9 cellular contexts compared by ENCODE assay signal in genomic region chr16:17396762-17397498, GRCh38.
DNase-seq lines count a peak whose midpoint lies in the region; ATAC-seq and TF ChIP-seq lines count a peak whose summit lies in the region.
"Had no signal": no experiment of that assay in that cellular context is flagged by ENCODE, and none has a peak within 500 bp of the region (broad histone marks: within the 10 kb centered on the region; RNA-seq: fewer than 3 reads in every experiment).

No MANE protein-coding gene starts in this region.

- 64% methylated on average over 14 of the region's 14 CpGs for WGBS in mesenchymal stem cell

- no peaks in the 10 kb centered on the region for H3K36me3 ChIP-seq in mesenchymal stem cell (ENCODE audit: control insufficient read depth in 1 of 2, insufficient read depth in 2 of 2, low read depth in 1 of 2, low read length in 2 of 2)

- no peak overlapping the region for H2BK5ac ChIP-seq in mesenchymal stem cell (ENCODE audit: low read depth, low read length, poor library complexity, severe bottlenecking)

- no peak overlapping the region for H2BK15ac ChIP-seq in mesenchymal stem cell (ENCODE audit: low read depth, poor library complexity, severe bottlenecking)

- ATAC-seq in HG03354 (IDR thresholded peaks at IDR 0.05; ENCODE audit: poor library complexity, severe bottlenecking, unreplicated experiment), result no peak

- no peak overlapping the region for H2BK12ac ChIP-seq in mesenchymal stem cell (ENCODE audit: low read length in 2 of 2)

- peak; percentile 56 for DNase-seq in AG09319 (ENCODE audit: extremely low read depth, low read depth)
- peak; percentile 97 for DNase-seq in NCI-H1092 (lab: John Stamatoyannopoulos, UW)
- peak; percentile 67 for DNase-seq in activated effector memory CD4-positive, alpha-beta T cell treated with anti-CD3 and anti-CD28 coated beads, Interleukin-2, amount 50 U/mL, for 16 hours
- DNase-seq in left kidney (ENCODE audit: low read depth, low spot score), result peak; percentile 64
- no peak for DNase-seq in mesenchymal stem cell
- no peak for DNase-seq in NCI-H226
- no peak for DNase-seq in T1000 (lab: John Stamatoyannopoulos, UW)
- DNase-seq: Karpas-422 had no signal

- H3K23ac ChIP-seq in mesenchymal stem cell (ENCODE audit: low read length in 2 of 2), result no peak overlapping the region

- H3K4ac ChIP-seq in mesenchymal stem cell (ENCODE audit: low read depth in 1 of 2, low read length in 2 of 2), result no peak overlapping the region

- no peaks in the 10 kb centered on the region for H3K79me1 ChIP-seq in mesenchymal stem cell (replicated peaks; ENCODE audit: low read length, poor library complexity, severe bottlenecking)

- no peaks in the 10 kb centered on the region for H3K4me1 ChIP-seq in mesenchymal stem cell (ENCODE audit: control insufficient read depth, insufficient read depth, low read depth, low read length)

- TF ChIP-seq CTCF in AG09319 (IDR thresholded peaks at IDR 0.05; ENCODE audit: low read depth, low read length), result no peak

- H2BK120ac ChIP-seq in mesenchymal stem cell (ENCODE audit: low read depth, low read length), result no peak overlapping the region

- no peak overlapping the region for H3K14ac ChIP-seq in mesenchymal stem cell (ENCODE audit: low read length in 2 of 2)

- no peak overlapping the region for H3K9ac ChIP-seq in mesenchymal stem cell (ENCODE audit: low read length)

- no peak overlapping the region for H2AFZ ChIP-seq in mesenchymal stem cell (ENCODE audit: low read depth, low read length)

- H4K8ac ChIP-seq in mesenchymal stem cell (ENCODE audit: low read length), result no peak overlapping the region

- H3K4me2 ChIP-seq in mesenchymal stem cell (ENCODE audit: low read length, poor library complexity, severe bottlenecking), result no peak overlapping the region

- no peak overlapping the region for H3K4me3 ChIP-seq in mesenchymal stem cell (ENCODE audit: insufficient read depth in 1 of 2, low read depth in 1 of 2, low read length in 2 of 2)

- H3K9me3 ChIP-seq in mesenchymal stem cell (ENCODE audit: control insufficient read depth, low read length), result no peaks in the 10 kb centered on the region

- no peak overlapping the region for H4K91ac ChIP-seq in mesenchymal stem cell (ENCODE audit: low read length)

- H3K27ac ChIP-seq in mesenchymal stem cell (ENCODE audit: low read length, poor library complexity, severe bottlenecking), result no peak overlapping the region

- H3K27me3 ChIP-seq in mesenchymal stem cell (ENCODE audit: control insufficient read depth in 1 of 2, insufficient read depth in 1 of 2, low read length in 2 of 2), result no peaks in the 10 kb centered on the region

- H3K18ac ChIP-seq in mesenchymal stem cell (ENCODE audit: low read depth in 1 of 2, low read length in 2 of 2), result no peak overlapping the region

- H2AK5ac ChIP-seq in mesenchymal stem cell (ENCODE audit: low read length, severe bottlenecking), result no peak overlapping the region

Comparison
In these comparisons a context has a peak if more than half of its experiments do, and no peak if none do; other contexts are left out.
1. DNase-seq: peak in AG09319 (single experiment), NCI-H1092 (single experiment), activated effector memory CD4-positive, alpha-beta T cell treated with anti-CD3 and anti-CD28 coated beads, Interleukin-2, amount 50 U/mL, for 16 hours (single experiment) and left kidney (single experiment); none in mesenchymal stem cell (single experiment), NCI-H226 (single experiment) and T1000 (single experiment).